ENCODE assay signal across 2 cellular contexts in genomic region chr16:57593990-57594389, GRCh38.
A peak's percentile ranks its signal among the peaks of the same experiment; 100 is the strongest.
TF ChIP-seq lines count a peak whose summit lies in the region.

No MANE protein-coding gene starts in this region.

TF ChIP-seq in HEK293, 187 proteins besides CTCF, POLR2A, EP300 and RAD21:
- 0 out of 2 replicates have a peak, but pooled peaks have one; percentile 35 for TF ChIP-seq ZNF280D (tag by site-specific recombination; IDR thresholded peaks at IDR 0.05)
- TF ChIP-seq ZNF146 (tag by site-specific recombination; IDR thresholded peaks at IDR 0.05), result peak; percentile 97
- TF ChIP-seq ZNF404 (tag by site-specific recombination; IDR thresholded peaks at IDR 0.05), result no peak
- TF ChIP-seq, protein P1, sequence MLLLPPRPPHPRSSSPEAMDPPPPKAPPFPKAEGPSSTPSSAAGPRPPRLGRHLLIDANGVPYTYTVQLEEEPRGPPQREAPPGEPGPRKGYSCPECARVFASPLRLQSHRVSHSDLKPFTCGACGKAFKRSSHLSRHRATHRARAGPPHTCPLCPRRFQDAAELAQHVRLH (tag by site-specific recombination; IDR thresholded peaks at IDR 0.05), result peak; percentile 65; the same call in 1 of the 2 replicates
- TF ChIP-seq ZNF302 (tag by site-specific recombination; IDR thresholded peaks at IDR 0.05; ENCODE audit: low read depth), result no peak

TF ChIP-seq in H1, 55 proteins besides CTCF, POLR2A, EP300 and RAD21:
- TF ChIP-seq KDM1A (IDR thresholded peaks at IDR 0.05; ENCODE audit: borderline replicate concordance, low read length) (peak; percentile 58; the same call in 1 of the 2 replicates), SRF (IDR thresholded peaks at IDR 0.05; ENCODE audit: low read depth, low read length) (no peak)
